1 cellular context compared by ENCODE assay signal in genomic region chr15:36798789-36799188, GRCh38.
TF ChIP-seq lines count a peak whose summit lies in the region.

No MANE protein-coding gene starts in this region.

TF ChIP-seq in HCT116, 20 proteins besides CTCF, POLR2A, EP300 and RAD21 (continued from another document):
- TF ChIP-seq MAX (IDR thresholded peaks at IDR 0.05) (no peak), SRF (IDR thresholded peaks at IDR 0.05; ENCODE audit: low read depth) (no peak), ATF3 (IDR thresholded peaks at IDR 0.05) (no peak), YY1 (IDR thresholded peaks at IDR 0.05; ENCODE audit: extremely low read depth, insufficient replicate concordance, low read depth, low read length) (no peak), JUND (IDR thresholded peaks at IDR 0.05) (no peak)
TF ChIP-seq in HCT116: peak in this region for 0.
